In the genomic region with DNA sequence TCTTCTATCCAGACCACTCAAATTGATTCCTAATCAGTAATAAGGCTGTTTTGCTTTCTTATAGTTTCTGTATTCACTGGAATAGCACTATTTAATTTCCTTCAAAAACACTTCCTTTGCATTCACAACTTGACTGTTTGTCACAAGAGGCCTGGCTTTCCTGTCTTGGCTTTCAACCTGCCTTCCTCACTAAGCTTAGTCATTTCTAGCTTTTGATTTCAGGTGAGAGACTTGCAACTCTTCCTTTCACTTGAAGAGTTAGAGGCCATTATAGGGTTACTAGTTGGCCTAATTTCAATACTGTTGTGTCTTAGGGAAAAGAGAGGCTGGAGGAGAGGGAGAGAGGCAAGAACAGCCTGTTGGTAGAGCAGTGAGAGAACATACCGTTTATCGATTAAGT, we compare ENCODE assay signal across 12 cellular contexts. TPM values are rescaled to one million over a fixed set of nuclear protein-coding genes. Genes with fewer than 3 reads are reported as not detected.
DNase-seq lines count a peak whose midpoint lies in the region; ATAC-seq lines count a peak whose summit lies in the region.
"Had no signal": no experiment of that assay in that cellular context is flagged by ENCODE, and none has a peak within 500 bp of the region (broad histone marks: within the 10 kb centered on the region; RNA-seq: fewer than 3 reads in every experiment).

No MANE protein-coding gene starts in this region.

- no peaks in the 10 kb centered on the region for H3K9me3 Mint-ChIP-seq in activated CD8-positive, alpha-beta T cell treated with anti-CD3 and anti-CD28 coated beads, Interleukin-2, amount 10 ng/mL, durations not matched to agents 7 days and 5 days (ENCODE audit: insufficient read depth)
- H3K9me3 Mint-ChIP-seq: immature natural killer cell had no signal

- H3K27ac Mint-ChIP-seq in activated CD8-positive, alpha-beta T cell treated with anti-CD3 and anti-CD28 coated beads, Interleukin-2, amount 10 ng/mL, durations not matched to agents 7 days and 5 days = peak overlapping the region; percentile 48
- no peak overlapping the region for H3K27ac Mint-ChIP-seq in T-helper 17 cell
- H3K27ac Mint-ChIP-seq: immature natural killer cell had no signal

- no peak overlapping the region for H3K4me3 ChIP-seq in MG63

- POLR2A ChIA-PET in activated CD8-positive, alpha-beta T cell treated with anti-CD3 and anti-CD28 coated beads, Interleukin-2, amount 10 ng/mL, durations not matched to agents 7 days and 5 days (lab: Charles Lee) = no interaction called here

- H3K36me3 ChIP-seq in MG63 = no peaks in the 10 kb centered on the region
- H3K36me3 ChIP-seq: WERI-Rb-1 had no signal

- CTCF ChIA-PET in activated CD8-positive, alpha-beta T cell treated with anti-CD3 and anti-CD28 coated beads, Interleukin-2, amount 10 ng/mL, durations not matched to agents 7 days and 5 days (lab: Charles Lee) = interaction anchor here (0.7 to 1.4 kb wide), 2 partner anchors 20 to 63 kb away, joined by 3 read pairs; no protein-coding TSS in a partner anchor

- no peak overlapping the region for H3K4me3 Mint-ChIP-seq in activated CD8-positive, alpha-beta T cell treated with anti-CD3 and anti-CD28 coated beads, Interleukin-2, amount 10 ng/mL, durations not matched to agents 7 days and 5 days
- no peak overlapping the region for H3K4me3 Mint-ChIP-seq in T-helper 17 cell
- H3K4me3 Mint-ChIP-seq: immature natural killer cell had no signal

- H3K4me1 Mint-ChIP-seq in activated CD8-positive, alpha-beta T cell treated with anti-CD3 and anti-CD28 coated beads, Interleukin-2, amount 10 ng/mL, durations not matched to agents 7 days and 5 days (ENCODE audit: low read depth) = peaks cover 17% of the 10 kb centered on the region
- H3K4me1 Mint-ChIP-seq in T-helper 17 cell = peaks cover 6% of the 10 kb centered on the region
- H3K4me1 Mint-ChIP-seq: immature natural killer cell had no signal

- H3K9me3 ChIP-seq in MG63 (no peaks in the 10 kb centered on the region; the same call in 1 of the 2 replicates), T-helper 17 cell (ENCODE audit: control insufficient read depth, low read length, poor library complexity, severe bottlenecking) (no peaks in the 10 kb centered on the region)

- DNase-seq in activated CD8-positive, alpha-beta T cell treated with anti-CD3 and anti-CD28 coated beads, Interleukin-2, amount 10 ng/mL, durations not matched to agents 7 days and 5 days = no peak
- DNase-seq in MG63 (no peak), T-helper 17 cell (no peak), HK-2 (ENCODE audit: unreplicated experiment) (no peak)
- DNase-seq: immature natural killer cell, MV-4-11, NCI-H524, WERI-Rb-1 had no signal

- peaks cover 3% of the 10 kb centered on the region for H3K36me3 Mint-ChIP-seq in activated CD8-positive, alpha-beta T cell treated with anti-CD3 and anti-CD28 coated beads, Interleukin-2, amount 10 ng/mL, durations not matched to agents 7 days and 5 days (ENCODE audit: low read depth)
- peaks cover 7% of the 10 kb centered on the region for H3K36me3 Mint-ChIP-seq in T-helper 17 cell (ENCODE audit: low read depth)

- H3K27me3 Mint-ChIP-seq in activated CD8-positive, alpha-beta T cell treated with anti-CD3 and anti-CD28 coated beads, Interleukin-2, amount 10 ng/mL, durations not matched to agents 7 days and 5 days (ENCODE audit: low read depth) = peaks cover 12% of the 10 kb centered on the region
- no peaks in the 10 kb centered on the region for H3K27me3 Mint-ChIP-seq in T-helper 17 cell

- H3K27me3 ChIP-seq in MG63 = no peaks in the 10 kb centered on the region

- peak; percentile 41 for ATAC-seq in GM18861 (IDR thresholded peaks at IDR 0.05; ENCODE audit: unreplicated experiment)
- peak; percentile 76 for ATAC-seq in GM19455 (IDR thresholded peaks at IDR 0.05; ENCODE audit: unreplicated experiment)
- ATAC-seq in HG02870 (IDR thresholded peaks at IDR 0.05; ENCODE audit: unreplicated experiment) = peak; percentile 65
- ATAC-seq in activated CD8-positive, alpha-beta T cell treated with anti-CD3 and anti-CD28 coated beads, Interleukin-2, amount 10 ng/mL, durations not matched to agents 7 days and 5 days = no peak
- no peak for ATAC-seq in T-helper 17 cell
- ATAC-seq: Right ventricle myocardium inferior had no signal

RNA-seq across cellular contexts. Expression of gene SACS, which starts 47.0 kb away (rescaled TPM):
- 10 to 100 TPM; 30.6 to 32.4 TPM for total RNA-seq in activated CD8-positive, alpha-beta T cell treated with anti-CD3 and anti-CD28 coated beads, Interleukin-2, amount 10 ng/mL, durations not matched to agents 7 days and 5 days
- total RNA-seq in MG63 (2014; rRNA removed; shearing (Covaris generic); ENCODE audit: low replicate concordance) = 32.1 and 51.2 TPM in 2 replicates
- 10 to 100 TPM; 15.5 to 19.1 TPM for total RNA-seq in T-helper 17 cell

Comparison
In these comparisons a context has a peak if more than half of its experiments do, and no peak if none do; other contexts are left out.
1. ATAC-seq: peak in GM18861 (single experiment), GM19455 (single experiment) and HG02870 (single experiment); none in activated CD8-positive, alpha-beta T cell treated with anti-CD3 and anti-CD28 coated beads, Interleukin-2, amount 10 ng/mL, durations not matched to agents 7 days and 5 days (single experiment) and T-helper 17 cell (single experiment).